In the genomic region with DNA sequence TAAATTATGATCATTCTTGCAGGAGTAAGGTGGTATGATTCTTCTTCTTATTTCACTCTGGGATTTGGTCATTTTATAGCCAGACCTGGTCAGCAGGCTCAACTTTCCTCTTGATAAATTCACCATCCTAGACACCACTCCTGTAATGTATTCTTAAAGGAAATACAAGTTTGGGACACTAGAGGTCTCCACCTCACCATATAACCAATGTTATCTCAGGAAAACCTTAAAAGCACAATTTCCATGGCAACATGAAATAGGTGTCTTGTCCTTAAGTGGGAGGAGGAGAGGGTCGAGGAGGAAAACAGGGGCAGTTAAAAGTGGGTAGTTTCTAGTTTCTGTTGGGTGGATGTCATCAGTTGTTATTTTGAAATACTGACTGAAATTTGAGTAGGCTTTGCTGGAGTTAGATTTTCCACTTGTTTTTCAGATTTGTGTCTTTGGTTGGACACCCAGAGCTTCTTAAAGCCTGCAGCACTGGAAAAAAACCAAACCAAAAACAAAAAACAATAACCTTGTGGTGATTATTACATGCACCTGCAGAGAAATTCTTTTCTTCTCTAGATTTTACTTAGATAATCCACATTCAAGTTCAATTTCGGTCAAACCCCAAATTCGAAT, we compare ENCODE assay signal across 8 cellular contexts.
A peak's percentile ranks its signal among the peaks of the same experiment; 100 is the strongest.
DNase-seq lines count a peak whose midpoint lies in the region; ATAC-seq, FAIRE-seq and TF ChIP-seq lines count a peak whose summit lies in the region.

No MANE protein-coding gene starts in this region.

- H3K4me2 ChIP-seq in mesenchymal stem cell (ENCODE audit: low read length, poor library complexity, severe bottlenecking): no peak overlapping the region

- CTCF ChIA-PET in Panc1 (lab: Charles Lee): interaction anchor here (0.8 kb wide), 1 partner anchor 261 kb away, joined by 3 read pairs; no protein-coding TSS in a partner anchor

- H3K14ac ChIP-seq in mesenchymal stem cell (ENCODE audit: low read length in 2 of 2): no peak overlapping the region

- H3K4me1 ChIP-seq in Panc1 (ENCODE audit: control insufficient read depth, insufficient read depth, low read length): no peaks in the 10 kb centered on the region
- no peaks in the 10 kb centered on the region for H3K4me1 ChIP-seq in endodermal cell (ENCODE audit: control insufficient read depth, insufficient read depth, low read length)
- no peaks in the 10 kb centered on the region for H3K4me1 ChIP-seq in mesenchymal stem cell (ENCODE audit: control insufficient read depth, insufficient read depth, low read depth, low read length)

- TF ChIP-seq CTCF in Panc1 (IDR thresholded peaks at IDR 0.05) (peak; percentile 60), endodermal cell (conservative IDR thresholded peaks at IDR 0.05) (peak; percentile 86)

- no peak overlapping the region for H3K27ac Mint-ChIP-seq in endodermal cell

- ATAC-seq in Panc1 (peak; percentile 79), GM21529 (IDR thresholded peaks at IDR 0.05; ENCODE audit: unreplicated experiment) (no peak), HG02884 (IDR thresholded peaks at IDR 0.05; ENCODE audit: unreplicated experiment) (no peak)

- H4K8ac ChIP-seq in mesenchymal stem cell (ENCODE audit: low read length): no peak overlapping the region

- TF ChIP-seq POLR2A in H54 (IDR thresholded peaks at IDR 0.05; ENCODE audit: low read depth, low read length): no peak

- no peak overlapping the region for H2BK15ac ChIP-seq in mesenchymal stem cell (ENCODE audit: low read depth, poor library complexity, severe bottlenecking)

- no peaks in the 10 kb centered on the region for H3K9me3 Mint-ChIP-seq in endodermal cell

- POLR2A ChIA-PET in Panc1 (lab: Charles Lee): no interaction called here

- H2BK12ac ChIP-seq in mesenchymal stem cell (ENCODE audit: low read length in 2 of 2): no peak overlapping the region

- in situ Hi-C loops in Panc1 (cut with HindIII; ENCODE audit: low pct_unique_long_range_greater_than_20kb, low sequenced_read_pairs): no loop called here

- no peak overlapping the region for H2BK5ac ChIP-seq in mesenchymal stem cell (ENCODE audit: low read depth, low read length, poor library complexity, severe bottlenecking)

- BruUV-seq in Panc1 (replicated peaks; lab: Mats Ljungman, UMichigan): no TSS peak

- peak; percentile 38 for FAIRE-seq in H54 (lab: Jason Lieb, UNC)

- H3K4me3 ChIP-seq in Panc1 (ENCODE audit: low read depth in 2 of 2, low read length in 2 of 2) (no peak overlapping the region), endodermal cell (ENCODE audit: low read length) (no peak overlapping the region), mesenchymal stem cell (ENCODE audit: insufficient read depth in 1 of 2, low read depth in 1 of 2, low read length in 2 of 2) (no peak overlapping the region)

- no peak overlapping the region for H4K91ac ChIP-seq in mesenchymal stem cell (ENCODE audit: low read length)

- intact Hi-C loops in Panc1 (cut with micrococcal nuclease; ENCODE audit: unreplicated experiment): loop anchor here (5.0 kb wide), 1 partner anchor 250 kb away; no protein-coding TSS in a partner anchor

- no peak overlapping the region for H2BK120ac ChIP-seq in mesenchymal stem cell (ENCODE audit: low read depth, low read length)

- H3K9me3 ChIP-seq in Panc1 (ENCODE audit: control insufficient read depth, insufficient read depth, low read depth, low read length) (no peaks in the 10 kb centered on the region), endodermal cell (ENCODE audit: control insufficient read depth, low read length) (no peaks in the 10 kb centered on the region), mesenchymal stem cell (ENCODE audit: control insufficient read depth, low read length) (no peaks in the 10 kb centered on the region)

- H3K36me3 ChIP-seq in Panc1 (ENCODE audit: control insufficient read depth, insufficient read depth, low read length) (no peaks in the 10 kb centered on the region), endodermal cell (ENCODE audit: control insufficient read depth, insufficient read depth, low read length) (no peaks in the 10 kb centered on the region), mesenchymal stem cell (ENCODE audit: control insufficient read depth in 1 of 2, insufficient read depth in 2 of 2, low read depth in 1 of 2, low read length in 2 of 2) (no peaks in the 10 kb centered on the region)

- H3K27ac ChIP-seq in Panc1 (ENCODE audit: low read length) (no peak overlapping the region), endodermal cell (ENCODE audit: low read depth, low read length) (no peak overlapping the region), mesenchymal stem cell (ENCODE audit: low read length, poor library complexity, severe bottlenecking) (no peak overlapping the region)

- no peak overlapping the region for H3K23ac ChIP-seq in mesenchymal stem cell (ENCODE audit: low read length in 2 of 2)

- peaks cover 2% of the 10 kb centered on the region for H3K27me3 Mint-ChIP-seq in endodermal cell (ENCODE audit: insufficient read depth)

- no peak overlapping the region for H3K9ac ChIP-seq in endodermal cell (ENCODE audit: extremely low read depth, low read length, poor library complexity, severe bottlenecking)
- no peak overlapping the region for H3K9ac ChIP-seq in mesenchymal stem cell (ENCODE audit: low read length)

- H2AFZ ChIP-seq in mesenchymal stem cell (ENCODE audit: low read depth, low read length): no peak overlapping the region

- H3K36me3 Mint-ChIP-seq in endodermal cell (ENCODE audit: low read depth): no peaks in the 10 kb centered on the region

- H2AK5ac ChIP-seq in mesenchymal stem cell (ENCODE audit: low read length, severe bottlenecking): no peak overlapping the region

- H3K4me3 Mint-ChIP-seq in endodermal cell: no peak overlapping the region

- DNase-seq in COLO829 (ENCODE audit: low spot score): peak; percentile 50
- DNase-seq in H54 (ENCODE audit: insufficient read length, low spot score): peak; percentile 20
- DNase-seq in Panc1 (ENCODE audit: low read depth, low spot score): peak; percentile 24
- no peak for DNase-seq in endodermal cell
- DNase-seq in mesenchymal stem cell: peak; percentile 71
- no peak for DNase-seq in NCI-H1092 (lab: John Stamatoyannopoulos, UW)

- H3K4me1 Mint-ChIP-seq in endodermal cell: no peaks in the 10 kb centered on the region

- WGBS in endodermal cell (ENCODE audit: insufficient coverage in 1 of 2, insufficient read length in 1 of 2), 2 experiments: 69 to 71% methylated on average over 3 of the region's 3 CpGs
- WGBS in mesenchymal stem cell: 65% methylated on average over 3 of the region's 3 CpGs

- no peak overlapping the region for H3K18ac ChIP-seq in mesenchymal stem cell (ENCODE audit: low read depth in 1 of 2, low read length in 2 of 2)

- H3K27me3 ChIP-seq in Panc1 (ENCODE audit: control insufficient read depth, insufficient read depth, low read length): peaks cover 7% of the 10 kb centered on the region
- H3K27me3 ChIP-seq in endodermal cell (ENCODE audit: control insufficient read depth, insufficient read depth, low read length, poor library complexity, severe bottlenecking): no peaks in the 10 kb centered on the region
- H3K27me3 ChIP-seq in mesenchymal stem cell (ENCODE audit: control insufficient read depth in 1 of 2, insufficient read depth in 1 of 2, low read length in 2 of 2): peaks cover 16 to 28% of the 10 kb centered on the region in 2 experiments

- H3K79me1 ChIP-seq in mesenchymal stem cell (replicated peaks; ENCODE audit: low read length, poor library complexity, severe bottlenecking): no peaks in the 10 kb centered on the region

- no peak overlapping the region for H3K4ac ChIP-seq in mesenchymal stem cell (ENCODE audit: low read depth in 1 of 2, low read length in 2 of 2)

Comparison
In these comparisons a context has a peak if more than half of its experiments do, and no peak if none do; other contexts are left out.
1. DNase-seq: peak in COLO829 (single experiment), H54 (single experiment), Panc1 (single experiment) and mesenchymal stem cell (single experiment); none in endodermal cell (single experiment) and NCI-H1092 (single experiment).